ENCODE assay signal across 13 cellular contexts in genomic region chr5:57302643-57303042, GRCh38.
DNase-seq lines count a peak whose midpoint lies in the region; ATAC-seq and TF ChIP-seq lines count a peak whose summit lies in the region.
"Had no signal": no experiment of that assay in that cellular context is flagged by ENCODE, and none has a peak within 500 bp of the region (broad histone marks: within the 10 kb centered on the region; RNA-seq: fewer than 3 reads in every experiment).

No MANE protein-coding gene starts in this region.

- peak; percentile 12 for ATAC-seq in GM18498 (IDR thresholded peaks at IDR 0.05; ENCODE audit: unreplicated experiment)
- no peak for ATAC-seq in GM21526 (IDR thresholded peaks at IDR 0.05; ENCODE audit: low FRiP score, unreplicated experiment)
- no peak for ATAC-seq in GM21576 (IDR thresholded peaks at IDR 0.05; ENCODE audit: unreplicated experiment)
- ATAC-seq: left ventricle myocardium superior, right cardiac atrium had no signal

- TF ChIP-seq CTCF in fibroblast of mammary gland (conservative IDR thresholded peaks at IDR 0.05; ENCODE audit: control insufficient read depth, insufficient read depth, low read depth, low read length) = no peak

- H2AFZ ChIP-seq in ACC112 (ENCODE audit: low read length, unreplicated experiment) = no peak overlapping the region

- DNase-seq in RPMI7951 (ENCODE audit: low read depth) (peak; percentile 64), fibroblast of mammary gland (ENCODE audit: low read depth) (peak; percentile 28), ACHN (no peak), posterior vena cava (ENCODE audit: low spot score) (no peak)
- DNase-seq: left ventricle myocardium superior; NK-92 treated with Interleukin-12 subunit alpha and Interleukin-12 subunit beta, amount 100 ng/mL, for 24 hours; right cardiac atrium had no signal

- in situ Hi-C loops in ACHN (cut with HindIII; ENCODE audit: low pct_ligation_motif_present, low pct_unique_long_range_greater_than_20kb, low sequenced_read_pairs) = no loop called here

- peaks cover 21% of the 10 kb centered on the region for H3K4me1 ChIP-seq in ACC112 (ENCODE audit: control insufficient read depth, insufficient read depth, low read length, unreplicated experiment)

- intact Hi-C loops in posterior vena cava (cut with DNase I) = no loop called here

- peak overlapping the region; percentile 48; the same call in 1 of the 2 replicates for H3K27ac ChIP-seq in ACC112 (ENCODE audit: low read depth, low read length)
- H3K27ac ChIP-seq: SJCRH30, VCaP had no signal

- no peaks in the 10 kb centered on the region for H3K27me3 ChIP-seq in ACC112 (ENCODE audit: insufficient read depth, low read length)
- H3K27me3 ChIP-seq: SJCRH30 had no signal

- no peaks in the 10 kb centered on the region for H3K79me2 ChIP-seq in ACC112 (ENCODE audit: control insufficient read depth, insufficient read depth, low read length, unreplicated experiment)

- H3K36me3 ChIP-seq in ACC112 (ENCODE audit: insufficient read depth, low read length) = no peaks in the 10 kb centered on the region
- H3K36me3 ChIP-seq: SJCRH30 had no signal

- H3K4me3 ChIP-seq in ACC112 (ENCODE audit: low read depth, low read length) (no peak overlapping the region), fibroblast of mammary gland (ENCODE audit: control insufficient read depth, low read depth, low read length) (no peak overlapping the region)
- H3K4me3 ChIP-seq: SJCRH30 had no signal

Comparison
In these comparisons a context has a peak if more than half of its experiments do, and no peak if none do; other contexts are left out.
1. DNase-seq: peak in RPMI7951 (single experiment) and fibroblast of mammary gland (single experiment); none in ACHN (single experiment) and posterior vena cava (single experiment).